In the genomic region with DNA sequence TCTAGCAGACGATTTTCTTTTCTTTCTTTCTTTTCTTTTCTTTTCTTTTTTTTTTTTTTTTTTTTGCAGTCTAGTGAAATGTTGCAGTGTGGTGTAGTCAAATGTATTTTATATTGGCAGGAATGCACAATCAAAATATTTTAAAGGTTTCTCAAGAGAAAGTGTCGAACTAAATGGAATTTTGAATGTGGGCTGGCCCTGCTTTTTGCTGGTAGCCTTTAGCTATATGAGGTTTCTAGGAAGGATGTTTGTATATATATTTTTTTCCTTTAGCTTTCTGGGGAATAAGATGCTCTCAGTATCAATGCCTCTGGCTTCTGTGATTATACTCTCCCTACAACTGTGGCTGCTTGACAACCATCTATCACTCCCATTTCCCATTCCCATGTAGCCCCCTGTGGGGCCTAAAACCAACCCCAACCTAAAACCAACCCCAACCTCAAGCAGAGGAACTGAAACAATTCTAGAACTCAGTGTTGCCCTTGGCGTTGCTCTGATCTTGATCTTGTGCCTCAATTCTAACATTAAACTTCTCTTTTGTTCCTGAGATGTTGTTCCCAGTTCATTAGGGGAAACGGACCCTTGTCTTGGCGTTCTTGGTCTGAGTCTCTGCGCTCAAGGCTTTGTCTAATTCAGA, we compare ENCODE assay signal across 19 cellular contexts. TPM values are rescaled to one million over a fixed set of nuclear protein-coding genes. Genes with fewer than 3 reads are reported as not detected.
DNase-seq lines count a peak whose midpoint lies in the region; TF ChIP-seq lines count a peak whose summit lies in the region.
"Had no signal": no experiment of that assay in that cellular context is flagged by ENCODE, and none has a peak within 500 bp of the region (broad histone marks: within the 10 kb centered on the region; RNA-seq: fewer than 3 reads in every experiment).

No MANE protein-coding gene starts in this region.

- TF ChIP-seq POLR2A in suprapubic skin (IDR thresholded peaks at IDR 0.05), result no peak

- 81% methylated on average over 6 of the region's 6 CpGs for WGBS in suprapubic skin

- H3K36me3 ChIP-seq in left ventricle myocardium inferior (no peaks in the 10 kb centered on the region), right atrium auricular region (no peaks in the 10 kb centered on the region), suprapubic skin (no peaks in the 10 kb centered on the region)
- H3K36me3 ChIP-seq: Peyer's patch had no signal

- H3K4me1 ChIP-seq in left ventricle myocardium inferior (no peaks in the 10 kb centered on the region), right atrium auricular region (no peaks in the 10 kb centered on the region), suprapubic skin (no peaks in the 10 kb centered on the region)
- H3K4me1 ChIP-seq: Peyer's patch had no signal

- H3K9me3 ChIP-seq in left ventricle myocardium inferior (replicated peaks), result no peaks in the 10 kb centered on the region
- H3K9me3 ChIP-seq in right atrium auricular region, result no peaks in the 10 kb centered on the region
- H3K9me3 ChIP-seq in suprapubic skin, result no peaks in the 10 kb centered on the region
- H3K9me3 ChIP-seq: Peyer's patch had no signal

- H3K4me3 ChIP-seq in left ventricle myocardium inferior (peak overlapping the region; percentile 15), right atrium auricular region (no peak overlapping the region), suprapubic skin (no peak overlapping the region)
- H3K4me3 ChIP-seq: Peyer's patch had no signal

- H3K27me3 ChIP-seq in left ventricle myocardium inferior (ENCODE audit: low read depth) (no peaks in the 10 kb centered on the region), right atrium auricular region (no peaks in the 10 kb centered on the region), suprapubic skin (no peaks in the 10 kb centered on the region)
- H3K27me3 ChIP-seq: Peyer's patch had no signal

- H3K27ac ChIP-seq in left ventricle myocardium inferior (replicated peaks) (peak overlapping the region; percentile 47), right atrium auricular region (no peak overlapping the region), suprapubic skin (no peak overlapping the region)
- H3K27ac ChIP-seq: HL-60, Peyer's patch had no signal

- no peak for TF ChIP-seq EP300 in suprapubic skin (IDR thresholded peaks at IDR 0.05)

- intact Hi-C loops in left ventricle myocardium inferior (cut with micrococcal nuclease), result no loop called here

- TF ChIP-seq CTCF in left ventricle myocardium inferior (IDR thresholded peaks at IDR 0.05; ENCODE audit: borderline replicate concordance), result no peak
- TF ChIP-seq CTCF in right atrium auricular region (IDR thresholded peaks at IDR 0.05), result no peak
- TF ChIP-seq CTCF in suprapubic skin (IDR thresholded peaks at IDR 0.05), result no peak

- DNase-seq in left ventricle myocardium inferior, result no peak
- DNase-seq in right atrium auricular region (ENCODE audit: low spot score), result no peak
- DNase-seq in SIG-M5 (lab: John Stamatoyannopoulos, UW), result peak; percentile 1
- peak; percentile 5 for DNase-seq in midbrain (lab: John Stamatoyannopoulos, UW)
- no peak for DNase-seq in NCI-H1092 treated with DMSO at 0.1 percent for 48 hours (lab: John Stamatoyannopoulos, UW)
- DNase-seq in amygdala (lab: John Stamatoyannopoulos, UW), result no peak
- DNase-seq in suprapubic skin (ENCODE audit: low spot score in 2 of 2), result no peak
- DNase-seq: ACHN; AML-193; CD4-positive, alpha-beta T cell; HCEC 1CT; NCI-H1436; NCI-H2029; NCI-H2171 treated with DMSO at 0.1 percent for 48 hours; NCI-H446 treated with DMSO at 0.1 percent for 48 hours; NK-92 treated with Interleukin-12 subunit alpha and Interleukin-12 subunit beta, amount 100 ng/mL, for 24 hours; Peyer's patch had no signal

RNA-seq across cellular contexts. Expression of gene CYSLTR2, which starts 27.1 kb away (rescaled TPM):
- total RNA-seq in left ventricle myocardium inferior (7.6 TPM), right atrium auricular region (1 to 10 TPM; 4.1 to 6.3 TPM), suprapubic skin (1 to 10 TPM in 3 of 4 donors, under 1 TPM in 1; 0.93 to 2.2 (median 1.7) TPM)
- total RNA-seq: LHCN-M2 had no signal

Comparison
In these comparisons a context has a peak if more than half of its experiments do, and no peak if none do; other contexts are left out.
1. DNase-seq: peak in SIG-M5 (single experiment) and midbrain (single experiment); none in left ventricle myocardium inferior (single experiment), right atrium auricular region (single experiment), NCI-H1092 treated with DMSO at 0.1 percent for 48 hours (single experiment), amygdala (0 of 56) and suprapubic skin (0 of 2).